ENCODE assay signal across 23 cellular contexts in genomic region chr2:149988361-149988760, GRCh38.
"Had no signal": no experiment of that assay in that cellular context is flagged by ENCODE, and none has a peak within 500 bp of the region (broad histone marks: within the 10 kb centered on the region; RNA-seq: fewer than 3 reads in every experiment).

No MANE protein-coding gene starts in this region.

- H3K36me3 ChIP-seq: gastroesophageal sphincter, heart left ventricle, lower lobe of right lung, right lobe of liver, thoracic aorta, tibial nerve, upper lobe of right lung, uterus had no signal

- H3K27me3 ChIP-seq: foreskin keratinocyte, gastroesophageal sphincter, heart left ventricle, hepatocyte, right lobe of liver, tibial nerve, upper lobe of right lung, uterus had no signal

- H3K36me3 Mint-ChIP-seq: natural killer cell; stimulated activated naive B cell treated with anti-CD40 and anti-IgM and Interleukin-4, amounts not matched to agents 10 μg/mL and 1 μg/mL and 100 μg/mL, for 72 hours had no signal

- H3K9me3 ChIP-seq: gastroesophageal sphincter, lower lobe of right lung, right lobe of liver, thoracic aorta, tibial nerve, upper lobe of right lung, uterus had no signal

- H3K4me3 ChIP-seq: coronary artery, gastroesophageal sphincter, heart left ventricle, hepatocyte, lower lobe of right lung, right lobe of liver, thoracic aorta, tibial nerve, upper lobe of right lung, uterus had no signal

- H3K4me1 ChIP-seq: gastroesophageal sphincter, uterus had no signal

- ATAC-seq: effector memory CD8-positive, alpha-beta T cell; esophagus mucosa; foreskin keratinocyte; gastroesophageal sphincter; heart left ventricle; left ventricle myocardium superior; lower lobe of right lung; natural killer cell; right lobe of liver; stimulated activated naive B cell treated with anti-CD40 and anti-IgM and Interleukin-4, amounts not matched to agents 10 μg/mL and 1 μg/mL and 100 μg/mL, for 72 hours; upper lobe of right lung had no signal

- H3K4me3 Mint-ChIP-seq: effector memory CD8-positive, alpha-beta T cell; natural killer cell; stimulated activated naive B cell treated with anti-CD40 and anti-IgM and Interleukin-4, amounts not matched to agents 10 μg/mL and 1 μg/mL and 100 μg/mL, for 72 hours; stimulated activated naive CD8-positive, alpha-beta T cell treated with anti-CD3 and anti-CD28 coated beads, Interleukin-15, Interleukin-2, amounts not matched to agents 100 ng/mL and 50 ng/mL, for 24 hours had no signal

- DNase-seq: effector memory CD8-positive, alpha-beta T cell; foreskin keratinocyte; heart left ventricle; left ventricle myocardium superior; lower lobe of right lung; natural killer cell; occipital lobe; posterior cingulate gyrus; retina; right lobe of liver; small intestine; stimulated activated CD4-positive, alpha-beta T cell treated with anti-CD3 and anti-CD28 coated beads, Interleukin-15, amount 100 ng/mL, for 24 hours; stimulated activated CD4-positive, alpha-beta T cell treated with anti-CD3 and anti-CD28 coated beads, Interleukin-2, amount 100 ng/mL, for 48 hours; stimulated activated naive B cell treated with anti-CD40 and anti-IgM and Interleukin-4, amounts not matched to agents 10 μg/mL and 1 μg/mL and 100 μg/mL, for 72 hours; upper lobe of right lung; uterus had no signal

- H3K27ac ChIP-seq: coronary artery, foreskin keratinocyte, gastroesophageal sphincter, heart left ventricle, hepatocyte, lower lobe of right lung, thoracic aorta, tibial nerve, upper lobe of right lung, uterus had no signal

- H2AFZ ChIP-seq: hepatocyte had no signal

- H3K27ac Mint-ChIP-seq: effector memory CD8-positive, alpha-beta T cell; natural killer cell; stimulated activated naive B cell treated with anti-CD40 and anti-IgM and Interleukin-4, amounts not matched to agents 10 μg/mL and 1 μg/mL and 100 μg/mL, for 72 hours; stimulated activated naive CD8-positive, alpha-beta T cell treated with anti-CD3 and anti-CD28 coated beads, Interleukin-15, Interleukin-2, amounts not matched to agents 100 ng/mL and 50 ng/mL, for 24 hours had no signal

- H3K4me1 Mint-ChIP-seq: natural killer cell; stimulated activated naive B cell treated with anti-CD40 and anti-IgM and Interleukin-4, amounts not matched to agents 10 μg/mL and 1 μg/mL and 100 μg/mL, for 72 hours had no signal

- H3K79me2 ChIP-seq: hepatocyte had no signal

- H3K27me3 Mint-ChIP-seq: effector memory CD8-positive, alpha-beta T cell; stimulated activated naive B cell treated with anti-CD40 and anti-IgM and Interleukin-4, amounts not matched to agents 10 μg/mL and 1 μg/mL and 100 μg/mL, for 72 hours; stimulated activated naive CD8-positive, alpha-beta T cell treated with anti-CD3 and anti-CD28 coated beads, Interleukin-15, Interleukin-2, amounts not matched to agents 100 ng/mL and 50 ng/mL, for 24 hours had no signal
